11 cellular contexts compared by ENCODE assay signal in genomic region chr16:457732-458400, GRCh38. TPM values are rescaled to one million over a fixed set of nuclear protein-coding genes. Genes with fewer than 3 reads are reported as not detected.
A peak's percentile ranks its signal among the peaks of the same experiment; 100 is the strongest.
DNase-seq lines count a peak whose midpoint lies in the region; ATAC-seq, FAIRE-seq and TF ChIP-seq lines count a peak whose summit lies in the region.
"Had no signal": no experiment of that assay in that cellular context is flagged by ENCODE, and none has a peak within 500 bp of the region (broad histone marks: within the 10 kb centered on the region; RNA-seq: fewer than 3 reads in every experiment).

No MANE protein-coding gene starts in this region.

- no peak for FAIRE-seq in HepG2 (lab: Jason Lieb, UNC)

- H3K27ac ChIP-seq in caudate nucleus (ENCODE audit: low read depth, low read length) (peak overlapping the region; percentile 21), HepG2 (ENCODE audit: extremely low read length, insufficient read depth, low read length) (peak overlapping the region; percentile 38), spleen (peak overlapping the region in 6 of 8 donors; percentile 16 to 78 (median 48))
- H3K27ac ChIP-seq: SJSA1 had no signal

- H3K9me3 ChIP-seq in HepG2 (ENCODE audit: low read length) (no peaks in the 10 kb centered on the region), spleen (no peaks in the 10 kb centered on the region)
- H3K9me3 ChIP-seq: mucosa of descending colon, SJSA1 had no signal

- no TSS peak for BruUV-seq in HepG2 (replicated peaks; lab: Mats Ljungman, UMichigan)

- H3K27me3 ChIP-seq in HepG2 (ENCODE audit: control insufficient read depth in 1 of 2, insufficient read depth in 2 of 2, low read length in 2 of 2) (no peaks in the 10 kb centered on the region), spleen (replicated peaks in 1 of 7) (no peaks in the 10 kb centered on the region)
- H3K27me3 ChIP-seq: SJSA1 had no signal

- CTCF ChIA-PET in HepG2 (lab: Yijun Ruan, JAX; ENCODE audit: low intra/inter-chr PET ratio, low total read pairs): no interaction called here
- CTCF ChIA-PET in activated CD8-positive, alpha-beta T cell treated with anti-CD3 and anti-CD28 coated beads for 36 hours (lab: Charles Lee): no interaction called here

- intact Hi-C loops in HepG2 (cut with micrococcal nuclease; ENCODE audit: unreplicated experiment) (no loop called here), spleen (cut with DNase I; ENCODE audit: low total_unique reads) (no loop called here)
- intact Hi-C loops in activated CD8-positive, alpha-beta T cell treated with anti-CD3 and anti-CD28 coated beads for 36 hours (cut with micrococcal nuclease): no loop called here

- POLR2A ChIA-PET in HepG2 (lab: Yijun Ruan, JAX): interaction anchor here (0.9 to 1.0 kb wide), 2 partner anchors 17 to 56 kb away, joined by 3 to 4 read pairs; partner anchors contain the start of gene DECR2
- POLR2A ChIA-PET in activated CD8-positive, alpha-beta T cell treated with anti-CD3 and anti-CD28 coated beads for 36 hours (lab: Charles Lee): interaction anchor here (0.6 kb wide), 1 partner anchor 23 kb away, joined by 4 read pairs; no protein-coding TSS in a partner anchor

- no peak overlapping the region for H2AFZ ChIP-seq in HepG2 (ENCODE audit: low read length)

- H3K9ac ChIP-seq in HepG2 (ENCODE audit: insufficient read depth, low read depth, low read length): no peak overlapping the region

- DNase-seq in HCEC 1CT: peak; percentile 7
- peak in 37 of 61 donors; percentile 8 to 66 (median 40) for DNase-seq in caudate nucleus (lab: John Stamatoyannopoulos, UW)
- no peak for DNase-seq in HepG2 (ENCODE audit: low spot score)
- DNase-seq in spleen: no peak
- DNase-seq in activated CD4-positive, CD25-positive, alpha-beta regulatory T cell (lab: John Stamatoyannopoulos, UW): no peak
- DNase-seq in activated CD8-positive, alpha-beta T cell treated with anti-CD3 and anti-CD28 coated beads for 36 hours: no peak
- no peak for DNase-seq in activated gamma-delta T cell treated with Interleukin-2 at 50 U/mL for 16 hours
- DNase-seq: mucosa of descending colon, NCI-H146 had no signal

- no peak overlapping the region for H3K4me3 Mint-ChIP-seq in activated CD8-positive, alpha-beta T cell treated with anti-CD3 and anti-CD28 coated beads for 36 hours

- no peak for TF ChIP-seq RAD21 in HepG2 (CRISPR knock-in tag; IDR thresholded peaks at IDR 0.05)

- no peaks in the 10 kb centered on the region for H4K20me1 ChIP-seq in HepG2 (ENCODE audit: insufficient read depth, low read length)

- no peak overlapping the region for H3K27ac Mint-ChIP-seq in activated CD8-positive, alpha-beta T cell treated with anti-CD3 and anti-CD28 coated beads for 36 hours

- H3K4me1 ChIP-seq in HepG2 (ENCODE audit: insufficient read depth, low read length) (peaks cover 19% of the 10 kb centered on the region), spleen (peaks cover 0 to 15% (median 0%) of the 10 kb centered on the region in 6 donors)
- H3K4me1 ChIP-seq: SJSA1 had no signal

- H3K36me3 ChIP-seq in HepG2 (replicated peaks in 1 of 2; ENCODE audit: control insufficient read depth in 1 of 2, insufficient read depth in 2 of 2, low read length in 2 of 2): peaks cover 8 to 18% of the 10 kb centered on the region in 2 experiments; a peak in 4 of 5 replicates
- peaks cover 0 to 23% (median 8%) of the 10 kb centered on the region in 6 donors for H3K36me3 ChIP-seq in spleen
- H3K36me3 ChIP-seq: SJSA1 had no signal

- H3K27me3 Mint-ChIP-seq in activated CD8-positive, alpha-beta T cell treated with anti-CD3 and anti-CD28 coated beads for 36 hours: no peaks in the 10 kb centered on the region

- H3K79me2 ChIP-seq in HepG2 (ENCODE audit: insufficient read depth, low read length): peaks cover 20% of the 10 kb centered on the region

- no peaks in the 10 kb centered on the region for H3K9me3 Mint-ChIP-seq in activated CD8-positive, alpha-beta T cell treated with anti-CD3 and anti-CD28 coated beads for 36 hours

- WGBS in HepG2 (ENCODE audit: low lambda C conversion rate): 76% methylated on average over 7 of the region's 14 CpGs
- WGBS in spleen, 5 donors: 65 to 83% (median 68%) methylated on average over 13 to 14 of the region's 14 CpGs

- peak; percentile 63 for ATAC-seq in HepG2
- ATAC-seq in activated CD8-positive, alpha-beta T cell treated with anti-CD3 and anti-CD28 coated beads for 36 hours: no peak
- ATAC-seq in HG03469 (IDR thresholded peaks at IDR 0.05; ENCODE audit: unreplicated experiment): no peak

- H3K4me3 ChIP-seq in HepG2 (replicated peaks in 1 of 3; ENCODE audit: insufficient read depth in 1 of 3, low read depth in 2 of 3, low read length in 3 of 3) (no peak overlapping the region), spleen (no peak overlapping the region)
- H3K4me3 ChIP-seq: mucosa of descending colon, SJSA1 had no signal

- no peak overlapping the region for H3K4me2 ChIP-seq in HepG2 (ENCODE audit: low read depth, low read length)

- no peak for TF ChIP-seq EP300 in HepG2 (IDR thresholded peaks at IDR 0.05; ENCODE audit: low read depth in 2 of 2, low read length in 2 of 2)
- no peak for TF ChIP-seq EP300 in HepG2 (CRISPR knock-in tag; IDR thresholded peaks at IDR 0.05; ENCODE audit: borderline replicate concordance)

- H3K36me3 Mint-ChIP-seq in activated CD8-positive, alpha-beta T cell treated with anti-CD3 and anti-CD28 coated beads for 36 hours (ENCODE audit: low read depth): peaks cover 2% of the 10 kb centered on the region

- in situ Hi-C loops in HepG2 (cut with HindIII; ENCODE audit: extremely low pct_ligation_motif_present, low pct_unique_long_range_greater_than_20kb): no loop called here

- H3K4me1 Mint-ChIP-seq in activated CD8-positive, alpha-beta T cell treated with anti-CD3 and anti-CD28 coated beads for 36 hours (ENCODE audit: low read depth): peaks cover 5% of the 10 kb centered on the region

- TF ChIP-seq CTCF in HepG2 (CRISPR knock-in tag; IDR thresholded peaks at IDR 0.05): no peak
- TF ChIP-seq CTCF in spleen (IDR thresholded peaks at IDR 0.05 in 8 of 11, conservative IDR thresholded peaks at IDR 0.05 in 3 of 11): no peak
- no peak for TF ChIP-seq CTCF in activated CD8-positive, alpha-beta T cell treated with anti-CD3 and anti-CD28 coated beads for 36 hours (IDR thresholded peaks at IDR 0.05)

- TF ChIP-seq POLR2A in HepG2 (IDR thresholded peaks at IDR 0.05; ENCODE audit: insufficient read depth in 1 of 2, low read depth in 2 of 2, low read length in 2 of 2) (no peak), spleen (IDR thresholded peaks at IDR 0.05) (no peak)

RNA-seq across cellular contexts. Expression of gene RAB11FIP3, which starts 32.4 kb away (rescaled TPM):
- 48.4 and 57.6 TPM in 2 replicates for total RNA-seq in HepG2 (2016; rRNA removed; fragmentation: Illumina TruSeq; extraction: Trizol)
- 25.8 and 30.3 TPM in 2 replicates for total RNA-seq in HepG2 (2016; cell fraction: cytosol; rRNA removed; fragmentation: Illumina TruSeq; extraction: Trizol; ENCODE audit: low read depth)
- 44.0 and 58.9 TPM in 2 replicates for total RNA-seq in HepG2 (2016; cell fraction: insoluble cytoplasmic fraction; rRNA removed; fragmentation: Illumina TruSeq; extraction: Trizol)
- total RNA-seq in HepG2 (2016; cell fraction: membrane; rRNA removed; fragmentation: Illumina TruSeq; extraction: Trizol): 40.2 and 41.5 TPM in 2 replicates
- total RNA-seq in HepG2 (2016; cell fraction: nucleus; rRNA removed; fragmentation: Illumina TruSeq; extraction: Trizol): 59.9 and 60.1 TPM in 2 replicates
- polyA plus RNA-seq in HepG2 (2011; rRNA removed): 34.3 and 42.9 TPM in 2 replicates
- 24.6 and 38.1 TPM in 2 replicates for polyA plus RNA-seq in HepG2 (2011; cell fraction: cytosol; rRNA removed)
- polyA plus RNA-seq in HepG2 (2011; cell fraction: nucleus; rRNA removed): 166 and 200 TPM in 2 replicates
- polyA plus RNA-seq in HepG2 (2012): 45.3 and 46.5 TPM in 2 replicates
- 17.9 and 19.2 TPM in 2 replicates for polyA plus RNA-seq in HepG2 (2016; cell fraction: cytosol; fragmentation: Illumina TruSeq; extraction: Trizol; ENCODE audit: low read depth)
- 44.6 and 51.8 TPM in 2 replicates for polyA plus RNA-seq in HepG2 (2016; cell fraction: insoluble cytoplasmic fraction; fragmentation: Illumina TruSeq; extraction: Trizol; ENCODE audit: low read depth)
- polyA plus RNA-seq in HepG2 (2016; cell fraction: membrane; fragmentation: Illumina TruSeq; extraction: Trizol; ENCODE audit: low read depth): 28.0 and 28.9 TPM in 2 replicates
- polyA plus RNA-seq in HepG2 (2016; cell fraction: nucleus; fragmentation: Illumina TruSeq; extraction: Trizol; ENCODE audit: insufficient read depth, low read depth): 144 and 150 TPM in 2 replicates
- 9.5 and 51.6 TPM in 2 replicates for polyA minus RNA-seq in HepG2 (2011; rRNA and poly(A)+ RNA removed; ENCODE audit: low replicate concordance)
- polyA minus RNA-seq in HepG2 (2011; cell fraction: cytosol; rRNA and poly(A)+ RNA removed): 18.2 and 21.5 TPM in 2 replicates
- 58.2 and 72.2 TPM in 2 replicates for polyA minus RNA-seq in HepG2 (2011; cell fraction: nucleus; rRNA and poly(A)+ RNA removed)
- total RNA-seq in spleen: 10 to 100 TPM; 33.8 to 52.7 (median 40.6) TPM
- polyA plus RNA-seq in spleen: 10 to 100 TPM; 12.3 to 27.1 (median 14.3) TPM
- 10 to 100 TPM; 18.7 to 20.4 TPM for total RNA-seq in activated CD8-positive, alpha-beta T cell treated with anti-CD3 and anti-CD28 coated beads for 36 hours

RNA-seq across cellular contexts. Expression of gene DECR2, which starts 56.2 kb away (rescaled TPM):
- total RNA-seq in HepG2 (2016; rRNA removed; fragmentation: Illumina TruSeq; extraction: Trizol) (27.8 and 36.3 TPM in 2 replicates), spleen (10 to 100 TPM in 5 of 7 donors, 1 to 10 TPM in 2; 8.9 to 14.8 (median 11.7) TPM)
- 22.1 and 28.4 TPM in 2 replicates for total RNA-seq in HepG2 (2016; cell fraction: cytosol; rRNA removed; fragmentation: Illumina TruSeq; extraction: Trizol; ENCODE audit: low read depth)
- total RNA-seq in HepG2 (2016; cell fraction: insoluble cytoplasmic fraction; rRNA removed; fragmentation: Illumina TruSeq; extraction: Trizol): 28.1 and 37.2 TPM in 2 replicates
- 22.1 and 27.1 TPM in 2 replicates for total RNA-seq in HepG2 (2016; cell fraction: membrane; rRNA removed; fragmentation: Illumina TruSeq; extraction: Trizol)
- total RNA-seq in HepG2 (2016; cell fraction: nucleus; rRNA removed; fragmentation: Illumina TruSeq; extraction: Trizol): 34.5 and 35.9 TPM in 2 replicates
- polyA plus RNA-seq in HepG2 (2011; rRNA removed) (44.6 and 51.2 TPM in 2 replicates), spleen (10 to 100 TPM in 2 of 3 donors, 1 to 10 TPM in 1; 9.1 to 19.5 (median 14.1) TPM)
- 29.5 and 53.6 TPM in 2 replicates for polyA plus RNA-seq in HepG2 (2011; cell fraction: cytosol; rRNA removed)
- 220 and 244 TPM in 2 replicates for polyA plus RNA-seq in HepG2 (2011; cell fraction: nucleus; rRNA removed)
- polyA plus RNA-seq in HepG2 (2012): 22.1 and 23.1 TPM in 2 replicates
- polyA plus RNA-seq in HepG2 (2016; cell fraction: cytosol; fragmentation: Illumina TruSeq; extraction: Trizol; ENCODE audit: low read depth): 13.3 and 15.1 TPM in 2 replicates
- polyA plus RNA-seq in HepG2 (2016; cell fraction: insoluble cytoplasmic fraction; fragmentation: Illumina TruSeq; extraction: Trizol; ENCODE audit: low read depth): 31.8 and 35.2 TPM in 2 replicates
- 19.1 and 19.5 TPM in 2 replicates for polyA plus RNA-seq in HepG2 (2016; cell fraction: membrane; fragmentation: Illumina TruSeq; extraction: Trizol; ENCODE audit: low read depth)
- 124 and 131 TPM in 2 replicates for polyA plus RNA-seq in HepG2 (2016; cell fraction: nucleus; fragmentation: Illumina TruSeq; extraction: Trizol; ENCODE audit: insufficient read depth, low read depth)
- 15.9 and 53.9 TPM in 2 replicates for polyA minus RNA-seq in HepG2 (2011; rRNA and poly(A)+ RNA removed; ENCODE audit: low replicate concordance)
- 17.0 and 17.7 TPM in 2 replicates for polyA minus RNA-seq in HepG2 (2011; cell fraction: cytosol; rRNA and poly(A)+ RNA removed)
- 25.4 and 25.9 TPM in 2 replicates for polyA minus RNA-seq in HepG2 (2011; cell fraction: nucleus; rRNA and poly(A)+ RNA removed)
- 1 to 10 TPM; 9.7 to 10.0 TPM for total RNA-seq in activated CD8-positive, alpha-beta T cell treated with anti-CD3 and anti-CD28 coated beads for 36 hours

Comparison
In these comparisons a context has a peak if more than half of its experiments do, and no peak if none do; other contexts are left out.
1. DNase-seq: peak in HCEC 1CT (single experiment) and caudate nucleus (37 of 61); none in HepG2 (single experiment), spleen (single experiment), activated CD4-positive, CD25-positive, alpha-beta regulatory T cell (0 of 4), activated CD8-positive, alpha-beta T cell treated with anti-CD3 and anti-CD28 coated beads for 36 hours (single experiment) and activated gamma-delta T cell treated with Interleukin-2 at 50 U/mL for 16 hours (single experiment).
2. Peak in every context shown above with its lines, with median percentiles within 50 percentile points of each other: H3K27ac ChIP-seq.